24 cellular contexts compared by ENCODE assay signal in genomic region chr6:53124131-53124800, GRCh38. TPM values are rescaled to one million over a fixed set of nuclear protein-coding genes. Genes with fewer than 3 reads are reported as not detected.
"Had no signal": no experiment of that assay in that cellular context is flagged by ENCODE, and none has a peak within 500 bp of the region (broad histone marks: within the 10 kb centered on the region; RNA-seq: fewer than 3 reads in every experiment).

No MANE protein-coding gene starts in this region.

- H3K27ac ChIP-seq: brain microvascular endothelial cell, WERI-Rb-1 had no signal

- DNase-seq: activated CD4-positive, alpha-beta T cell treated with anti-CD3 and anti-CD28 coated beads, Interleukin-2, amount 10 ng/mL, durations not matched to agents 24 days and 14 days; activated CD4-positive, alpha-beta T cell treated with anti-CD3 and anti-CD28 coated beads, Interleukin-2, amount 50 U/mL, for 4 hours; activated CD8-positive, alpha-beta T cell treated with anti-CD3 and anti-CD28 coated beads for 36 hours; activated effector memory CD4-positive, alpha-beta T cell treated with anti-CD3 and anti-CD28 coated beads, Interleukin-2, amount 50 U/mL, for 16 hours; activated naive CD4-positive, alpha-beta T cell; activated naive CD4-positive, alpha-beta T cell treated with anti-CD3 and anti-CD28 coated beads, Interleukin-2, amount 50 U/mL, for 16 hours; activated naive CD8-positive, alpha-beta T cell treated with anti-CD3 and anti-CD28 coated beads for 36 hours; activated T-cell treated with anti-CD3 and anti-CD28 coated beads, Interleukin-2, amount 50 U/mL, for 1 hour; activated T-cell treated with anti-CD3 and anti-CD28 coated beads, Interleukin-2, amount 50 U/mL, for 72 hours; amniotic stem cell; aorta; brain microvascular endothelial cell; NCI-H1048; NCI-H1436 treated with DMSO at 0.1 percent for 48 hours; NCI-H1694 treated with DMSO at 0.1 percent for 48 hours; NCI-H2029; NCI-H345; NCI-H524 treated with DMSO at 0.1 percent for 48 hours; NCI-H748 treated with DMSO at 0.1 percent for 48 hours; OCI-M1; Right ventricle myocardium superior; T1000; WERI-Rb-1 had no signal

- H3K27me3 ChIP-seq: brain microvascular endothelial cell had no signal

- H3K4me3 ChIP-seq: K562 had no signal

- H3K36me3 ChIP-seq: brain microvascular endothelial cell, WERI-Rb-1 had no signal

RNA-seq across cellular contexts. Expression of gene GCM1, which starts 24.4 kb away (rescaled TPM):
- polyA plus RNA-seq: aorta, K562 had no signal
